In the genomic region with DNA sequence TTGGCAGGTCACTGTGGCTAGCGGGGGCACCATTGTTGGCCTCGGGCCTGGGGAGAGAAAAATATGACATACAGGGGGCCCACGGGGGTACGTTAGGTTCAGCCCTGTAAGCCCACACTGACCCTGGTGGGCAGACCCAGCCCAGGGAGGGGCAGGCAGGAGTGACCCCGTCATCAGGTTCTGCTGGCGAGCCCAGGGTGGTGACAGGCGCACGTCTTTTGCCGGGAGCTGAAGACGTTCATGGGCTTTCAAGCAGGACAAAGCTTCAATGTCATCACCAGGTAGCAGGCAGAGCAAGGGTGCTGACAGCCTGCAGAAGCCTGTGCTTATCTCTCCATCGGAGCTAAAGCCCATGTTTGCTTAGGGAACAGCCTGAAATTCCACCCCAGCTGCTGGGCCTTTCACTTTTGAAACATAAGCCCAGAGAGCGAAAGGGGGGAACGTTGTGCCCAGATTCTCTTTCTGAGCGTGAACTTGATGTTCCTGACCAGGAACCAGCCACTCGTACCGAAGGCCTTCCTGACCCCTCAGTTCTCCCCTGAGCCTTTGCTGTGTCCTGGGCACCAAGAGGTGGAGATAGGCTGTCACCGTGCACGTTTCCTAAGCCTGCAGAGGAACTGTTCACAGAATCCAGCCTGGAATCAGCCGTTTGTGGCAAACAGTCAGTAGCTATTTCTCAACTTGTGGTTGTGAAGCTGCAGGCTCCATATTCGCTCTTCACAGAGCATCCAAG, we compare ENCODE assay signal across 10 cellular contexts.
DNase-seq lines count a peak whose midpoint lies in the region; ATAC-seq and TF ChIP-seq lines count a peak whose summit lies in the region.
"Had no signal": no experiment of that assay in that cellular context is flagged by ENCODE, and none has a peak within 500 bp of the region (broad histone marks: within the 10 kb centered on the region; RNA-seq: fewer than 3 reads in every experiment).

No MANE protein-coding gene starts in this region.

- WGBS in thyroid gland, 2 donors = 37 to 49% methylated on average over 15 to 19 of the region's 20 CpGs

- peaks cover 0 to 3% of the 10 kb centered on the region in 2 donors for H3K4me1 ChIP-seq in thyroid gland

- H3K36me3 ChIP-seq in thyroid gland = no peaks in the 10 kb centered on the region
- H3K36me3 ChIP-seq: cardiac muscle cell had no signal

- TF ChIP-seq CTCF in thyroid gland (IDR thresholded peaks at IDR 0.05) = no peak

- DNase-seq in SIG-M5 treated with dmso at 0.1 percent for 504 hours (lab: John Stamatoyannopoulos, UW; ENCODE audit: unreplicated experiment) = peak; percentile 42
- no peak for DNase-seq in SIG-M5 (lab: John Stamatoyannopoulos, UW)
- DNase-seq in NCI-H526 treated with DMSO at 0.1 percent for 48 hours (lab: John Stamatoyannopoulos, UW) = peak; percentile 69
- DNase-seq in left lobe of liver (ENCODE audit: low spot score) = no peak
- peak; percentile 63 to 67 for DNase-seq in thyroid gland
- DNase-seq in NCI-H1436 treated with DMSO at 0.1 percent for 48 hours (lab: John Stamatoyannopoulos, UW) = no peak
- no peak for DNase-seq in kidney glomerular epithelial cell (lab: John Stamatoyannopoulos, UW)

- intact Hi-C loops in thyroid gland (cut with DNase I) = no loop called here

- H3K27me3 ChIP-seq in thyroid gland = no peaks in the 10 kb centered on the region

- no peak for TF ChIP-seq POLR2A in thyroid gland (IDR thresholded peaks at IDR 0.05)

- ATAC-seq in left lobe of liver (peak; percentile 44), HG02981 (IDR thresholded peaks at IDR 0.05; ENCODE audit: unreplicated experiment) (no peak)

- no peaks in the 10 kb centered on the region for H3K9me3 ChIP-seq in thyroid gland

- peak overlapping the region in 1 of 3 donors; percentile 67 for H3K27ac ChIP-seq in thyroid gland
- H3K27ac ChIP-seq: cardiac muscle cell, KMS-11 had no signal

- H3K4me3 ChIP-seq in thyroid gland (replicated peaks in 1 of 3) = no peak overlapping the region
- H3K4me3 ChIP-seq: cardiac muscle cell had no signal

Comparison
In these comparisons a context has a peak if more than half of its experiments do, and no peak if none do; other contexts are left out.
1. DNase-seq: peak in SIG-M5 treated with dmso at 0.1 percent for 504 hours (single experiment), NCI-H526 treated with DMSO at 0.1 percent for 48 hours (single experiment) and thyroid gland (2 of 2); none in SIG-M5 (single experiment), left lobe of liver (single experiment), NCI-H1436 treated with DMSO at 0.1 percent for 48 hours (single experiment) and kidney glomerular epithelial cell (single experiment).